In genomic region chr9:136567651-136568287, GRCh38 we compare ENCODE assay signal across 10 cellular contexts. TPM values are rescaled to one million over a fixed set of nuclear protein-coding genes. Genes with fewer than 3 reads are reported as not detected.
DNase-seq lines count a peak whose midpoint lies in the region; FAIRE-seq and TF ChIP-seq lines count a peak whose summit lies in the region.
"Had no signal": no experiment of that assay in that cellular context is flagged by ENCODE, and none has a peak within 500 bp of the region (broad histone marks: within the 10 kb centered on the region; RNA-seq: fewer than 3 reads in every experiment).

No MANE protein-coding gene starts in this region.

- H3K36me3 Mint-ChIP-seq in T-helper 2 cell treated with Interferon-gamma antibody and Interleukin-4, amounts not matched to agents 5 μg/mL and 100 μg/mL, for 36 hours (ENCODE audit: low read depth): no peaks in the 10 kb centered on the region
- H3K36me3 Mint-ChIP-seq: naive B cell had no signal

- WGBS in H1 (ENCODE audit: extremely low coverage in 1 of 2, insufficient coverage in 1 of 2, insufficient read length in 1 of 2, insufficient replicate concordance in 2 of 2, low coverage in 1 of 2, low lambda C conversion rate in 2 of 2, missing lambda C conversion rate in 1 of 2), 2 experiments: 45% methylated on average over 21 of the region's 27 CpGs; no CpG with 5 or more reads in 1 of the 2 experiments

- TF ChIP-seq RAD21 in H1 (IDR thresholded peaks at IDR 0.05 in 1 of 2, conservative IDR thresholded peaks at IDR 0.05 in 1 of 2; ENCODE audit: low read depth in 2 of 2, low read length in 2 of 2): no peak

- H3K79me1 ChIP-seq in H1 (ENCODE audit: low read depth, low read length): peaks cover 4% of the 10 kb centered on the region; the same call in 1 of the 2 replicates

- no peak overlapping the region for H3K23ac ChIP-seq in H1 (ENCODE audit: insufficient read length)

- H3K4me3 Mint-ChIP-seq in T-helper 2 cell treated with Interferon-gamma antibody and Interleukin-4, amounts not matched to agents 5 μg/mL and 100 μg/mL, for 36 hours: no peak overlapping the region
- H3K4me3 Mint-ChIP-seq: naive B cell had no signal

- H4K91ac ChIP-seq in H1 (replicated peaks; ENCODE audit: insufficient read length, low read length): peak overlapping the region; percentile 84

- CTCF ChIA-PET in H1 (lab: Charles Lee; ENCODE audit: partially characterized antibody): interaction anchor here (0.8 to 1.2 kb wide), 4 partner anchors 19 to 82 kb away, joined by 3 to 5 read pairs (median 4); no protein-coding TSS in a partner anchor

- H2BK15ac ChIP-seq in H1 (ENCODE audit: low read length): no peak overlapping the region; the same call in 1 of the 2 replicates

- H3K79me2 ChIP-seq in H1 (ENCODE audit: control insufficient read depth in 1 of 2, insufficient read depth in 2 of 2, low read length in 2 of 2): 0 out of 4 replicates have a peak, but pooled peaks cover 0 to 2% of the 10 kb centered on the region in 2 experiments

- H2BK120ac ChIP-seq in H1 (replicated peaks; ENCODE audit: low read depth, low read length): peak overlapping the region; percentile 50

- POLR2A ChIA-PET in H1 (lab: Charles Lee; ENCODE audit: partially characterized antibody): interaction anchor here (0.7 to 1.2 kb wide), 6 partner anchors 11 to 24 kb away, joined by 3 to 8 read pairs (median 4); no protein-coding TSS in a partner anchor

- TF ChIP-seq EP300 in H1 (IDR thresholded peaks at IDR 0.05; ENCODE audit: borderline replicate concordance in 1 of 2, low read depth in 2 of 2, low read length in 2 of 2): no peak

- H3K14ac ChIP-seq in H1 (ENCODE audit: insufficient read length): no peak overlapping the region

- peak overlapping the region; percentile 82; the same call in 1 of the 2 replicates for H2BK20ac ChIP-seq in H1 (ENCODE audit: low read length)

- peak overlapping the region; percentile 40; the same call in 1 of the 2 replicates for H2BK5ac ChIP-seq in H1 (ENCODE audit: low read depth, low read length)

- no peaks in the 10 kb centered on the region; a peak in 1 of 7 replicates for H3K27me3 ChIP-seq in H1 (replicated peaks in 1 of 4; ENCODE audit: control insufficient read depth in 3 of 4, extremely low read depth in 1 of 4, insufficient read depth in 3 of 4, low read length in 3 of 4)

- H3K4me1 ChIP-seq in H1 (replicated peaks in 1 of 4; ENCODE audit: control insufficient read depth in 3 of 4, insufficient read depth in 4 of 4, low read length in 3 of 4): peaks cover 0 to 70% (median 47%) of the 10 kb centered on the region in 4 experiments; a peak in 6 of 7 replicates

- H4K20me1 ChIP-seq in H1 (replicated peaks in 1 of 2; ENCODE audit: control insufficient read depth in 1 of 2, insufficient read depth in 2 of 2, low read length in 2 of 2): peaks cover 0 to 6% of the 10 kb centered on the region in 2 experiments

- H3K23me2 ChIP-seq in H1 (ENCODE audit: low read depth, low read length): peaks cover 5% of the 10 kb centered on the region

- H3K9ac ChIP-seq in H1 (replicated peaks in 1 of 4; ENCODE audit: extremely low read depth in 1 of 4, low read depth in 3 of 4, low read length in 3 of 4): no peak overlapping the region

- H4K8ac ChIP-seq in H1 (ENCODE audit: extremely low read depth, insufficient read depth, low read length): peak overlapping the region; percentile 76

- no peak overlapping the region for H3K4me3 ChIP-seq in H1 (ENCODE audit: extremely low read depth in 1 of 4, insufficient read depth in 2 of 4, low read depth in 3 of 4, low read length in 4 of 4)

- no peak overlapping the region for H2AFZ ChIP-seq in H1 (ENCODE audit: low read length)

- H2BK12ac ChIP-seq in H1 (ENCODE audit: low read depth, low read length): peak overlapping the region; percentile 100; the same call in 1 of the 2 replicates

- H3K56ac ChIP-seq in H1 (replicated peaks; ENCODE audit: insufficient read length, low read depth, low read length): peak overlapping the region; percentile 34

- H3K4ac ChIP-seq in H1 (replicated peaks; ENCODE audit: insufficient read length, low read depth, low read length): peak overlapping the region; percentile 75

- no peak for TF ChIP-seq POLR2A in H1 (IDR thresholded peaks at IDR 0.05; ENCODE audit: control extremely low read depth in 1 of 2, low read depth in 2 of 2, low read length in 2 of 2)

- no peaks in the 10 kb centered on the region for H3K9me3 Mint-ChIP-seq in T-helper 2 cell treated with Interferon-gamma antibody and Interleukin-4, amounts not matched to agents 5 μg/mL and 100 μg/mL, for 36 hours

- no peak overlapping the region for H2AK5ac ChIP-seq in H1 (ENCODE audit: low read depth, low read length)

- no peak overlapping the region for H3K27ac Mint-ChIP-seq in T-helper 2 cell treated with Interferon-gamma antibody and Interleukin-4, amounts not matched to agents 5 μg/mL and 100 μg/mL, for 36 hours
- H3K27ac Mint-ChIP-seq: naive B cell had no signal

- no peak for TF ChIP-seq CTCF in H1 (IDR thresholded peaks at IDR 0.05; ENCODE audit: control extremely low read depth in 1 of 3, insufficient read depth in 1 of 3, low read depth in 1 of 3, low read length in 3 of 3)

- H3K27ac ChIP-seq in H1 (ENCODE audit: low read depth, low read length): peak overlapping the region; percentile 1; the same call in 1 of the 2 replicates

- H3K9me3 ChIP-seq in H1 (ENCODE audit: insufficient read depth in 2 of 2, low read depth in 1 of 2, low read length in 1 of 2): no peaks in the 10 kb centered on the region

- peak overlapping the region; percentile 87 for H3K18ac ChIP-seq in H1 (ENCODE audit: extremely low read depth, low read length)

- DNase-seq in M059J (ENCODE audit: low read depth): peak; percentile 91
- peak in 1 of 2 experiments; percentile 74 for DNase-seq in H1 (ENCODE audit: low read depth in 1 of 2, low spot score in 2 of 2)
- DNase-seq in medulla oblongata (ENCODE audit: extremely low spot score): peak; percentile 47
- peak; percentile 91 for DNase-seq in urothelium cell line (ENCODE audit: low spot score)
- no peak for DNase-seq in T-helper 2 cell treated with Interferon-gamma antibody and Interleukin-4, amounts not matched to agents 5 μg/mL and 100 μg/mL, for 36 hours (ENCODE audit: low spot score)
- no peak for DNase-seq in hippocampal formation (lab: John Stamatoyannopoulos, UW)
- DNase-seq in LoVo (ENCODE audit: low spot score): no peak
- no peak for DNase-seq in COLO668 (lab: John Stamatoyannopoulos, UW; ENCODE audit: unreplicated experiment)
- DNase-seq: activated effector memory CD4-positive, alpha-beta T cell treated with anti-CD3 and anti-CD28 coated beads, Interleukin-2, amount 50 U/mL, for 16 hours; naive B cell had no signal

- H3K4me2 ChIP-seq in H1 (ENCODE audit: insufficient read depth in 1 of 2, low read depth in 2 of 2, low read length in 2 of 2): no peak overlapping the region; a peak in 2 of 4 replicates

- no peaks in the 10 kb centered on the region for H3K4me1 Mint-ChIP-seq in T-helper 2 cell treated with Interferon-gamma antibody and Interleukin-4, amounts not matched to agents 5 μg/mL and 100 μg/mL, for 36 hours (ENCODE audit: low read depth)

- no peaks in the 10 kb centered on the region; a peak in 1 of 8 replicates for H3K36me3 ChIP-seq in H1 (ENCODE audit: control insufficient read depth in 2 of 4, insufficient read depth in 4 of 4, low read length in 3 of 4)

- FAIRE-seq in H1 (lab: Jason Lieb, UNC) (no peak), urothelium cell line (lab: Jason Lieb, UNC) (peak; percentile 70)

- peak overlapping the region; percentile 3 for H4K5ac ChIP-seq in H1 (ENCODE audit: insufficient read length, low read depth, low read length)

- H3K27me3 Mint-ChIP-seq in T-helper 2 cell treated with Interferon-gamma antibody and Interleukin-4, amounts not matched to agents 5 μg/mL and 100 μg/mL, for 36 hours (ENCODE audit: low read depth): no peaks in the 10 kb centered on the region

TF ChIP-seq in H1, 55 proteins besides CTCF, POLR2A, EP300 and RAD21 (continues in another document):
- TF ChIP-seq BACH1 (IDR thresholded peaks at IDR 0.05; ENCODE audit: low read length): no peak

RNA-seq across cellular contexts. Expression of gene NOTCH1, which starts 21.9 kb away (rescaled TPM):
- 6.4 and 12.1 TPM in 2 replicates for total RNA-seq in M059J (2014; rRNA removed; shearing (Covaris generic))
- total RNA-seq in H1 (2021; fragmentation: NEBNext Ultra II Directional; extraction: Animal tissue kit (Norgen Biotek cat#: 25700)): 55.6 and 60.9 TPM in 2 replicates
- 6.9 and 19.9 TPM in 2 replicates for polyA plus RNA-seq in H1 (2011; rRNA removed)
- polyA plus RNA-seq in H1 (2011; cell fraction: cytosol; rRNA removed): 7.3 TPM
- polyA plus RNA-seq in H1 (2011; cell fraction: nucleus; rRNA removed): 41.0 TPM
- polyA plus RNA-seq in H1 (2012, experiment 1 of 2): 17.4 to 31.4 TPM (median 28.7 TPM) in 4 replicates
- polyA plus RNA-seq in H1 (2012, experiment 2 of 2): 20.1 TPM
- 33.5 TPM for polyA plus RNA-seq in H1 (2013, experiment 1 of 2)
- polyA plus RNA-seq in H1 (2013, experiment 2 of 2): 26.3 TPM
- polyA minus RNA-seq in H1 (2011; rRNA and poly(A)+ RNA removed): 12.2 and 13.8 TPM in 2 replicates
- 58.8 TPM for polyA minus RNA-seq in H1 (2011; cell fraction: cytosol; rRNA and poly(A)+ RNA removed)
- 41.9 TPM for polyA minus RNA-seq in H1 (2011; cell fraction: nucleus; rRNA and poly(A)+ RNA removed)

Comparison
In these comparisons a context has a peak if more than half of its experiments do, and no peak if none do; other contexts are left out.
1. DNase-seq: peak in M059J (single experiment), medulla oblongata (single experiment) and urothelium cell line (single experiment); none in T-helper 2 cell treated with Interferon-gamma antibody and Interleukin-4, amounts not matched to agents 5 μg/mL and 100 μg/mL, for 36 hours (single experiment), hippocampal formation (0 of 2), LoVo (single experiment) and COLO668 (single experiment).